In the genomic region with DNA sequence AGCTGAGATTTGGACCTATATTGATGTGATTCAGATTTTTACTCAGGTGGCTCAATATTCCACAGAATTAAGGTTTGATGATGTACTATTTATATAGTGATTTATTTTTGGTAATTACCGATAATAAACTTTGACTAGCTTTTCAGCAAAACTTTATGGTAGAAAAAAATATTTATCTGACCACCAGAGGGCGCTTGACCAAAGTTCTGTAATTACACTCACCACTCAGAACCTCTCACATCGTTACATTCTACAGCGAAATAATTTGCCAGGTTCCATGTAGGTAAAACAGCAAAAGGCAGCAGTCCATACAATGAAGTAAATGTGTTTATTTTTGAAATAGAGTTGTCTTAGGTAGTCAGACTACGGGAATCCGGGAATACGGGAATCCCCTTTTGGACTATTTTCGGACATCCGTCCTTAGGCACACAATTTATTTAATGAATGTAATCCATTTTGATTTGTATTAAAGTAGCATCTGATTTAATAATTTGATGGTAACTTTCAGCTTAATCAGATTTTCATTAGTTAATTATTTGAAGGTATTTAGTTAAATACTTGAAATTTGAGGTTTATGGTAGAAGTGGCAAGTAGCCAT, we compare ENCODE assay signal across 8 cellular contexts.
DNase-seq lines count a peak whose midpoint lies in the region; ATAC-seq, FAIRE-seq and TF ChIP-seq lines count a peak whose summit lies in the region.

No MANE protein-coding gene starts in this region.

- TF ChIP-seq POLR2A in Peyer's patch (IDR thresholded peaks at IDR 0.05) = no peak
- TF ChIP-seq POLR2A in esophagus squamous epithelium (IDR thresholded peaks at IDR 0.05) = no peak

- no peak overlapping the region for H3K56ac ChIP-seq in H9 (ENCODE audit: insufficient read length, low read depth, low read length)

- H3K18ac ChIP-seq in H9 (ENCODE audit: insufficient read length, low read depth, low read length) = no peak overlapping the region

- no peak overlapping the region for H3K27ac Mint-ChIP-seq in H9

- H3K4me3 ChIP-seq in Peyer's patch = no peak overlapping the region
- no peak overlapping the region for H3K4me3 ChIP-seq in esophagus squamous epithelium
- no peak overlapping the region for H3K4me3 ChIP-seq in pancreas

- no peak overlapping the region for H3K9ac ChIP-seq in H9 (ENCODE audit: extremely low read depth, insufficient read length, low read length)

- H2AFZ ChIP-seq in H9 (ENCODE audit: low read length) = no peak overlapping the region

- ATAC-seq in pancreas = peak in 3 of 4 donors; percentile 51 to 55 (median 51)
- no peak for ATAC-seq in esophagus mucosa
- ATAC-seq in GM18868 (IDR thresholded peaks at IDR 0.05; ENCODE audit: unreplicated experiment) = no peak

- no peak overlapping the region for H4K91ac ChIP-seq in H9 (ENCODE audit: insufficient read length, low read depth, low read length)

- H3K27ac ChIP-seq in H9 (ENCODE audit: insufficient read length, low read depth, low read length) (no peak overlapping the region), Peyer's patch (no peak overlapping the region), esophagus squamous epithelium (no peak overlapping the region), pancreas (no peak overlapping the region)

- H3K9me3 ChIP-seq in H9 (ENCODE audit: control insufficient read depth, low read depth, low read length) (no peaks in the 10 kb centered on the region), Peyer's patch (no peaks in the 10 kb centered on the region), esophagus squamous epithelium (no peaks in the 10 kb centered on the region), pancreas (no peaks in the 10 kb centered on the region)

- DNase-seq in NCI-H2081 (lab: John Stamatoyannopoulos, UW) = peak; percentile 10 to 17
- no peak for DNase-seq in NCI-H2081 treated with DMSO at 0.1 percent for 48 hours (lab: John Stamatoyannopoulos, UW)
- DNase-seq in H9 = no peak
- DNase-seq in Peyer's patch = no peak
- no peak for DNase-seq in esophagus squamous epithelium (lab: John Stamatoyannopoulos, UW)
- no peak for DNase-seq in pancreas

- no peak overlapping the region for H3K14ac ChIP-seq in H9 (ENCODE audit: insufficient read depth, low read length)

- H4K8ac ChIP-seq in H9 (replicated peaks; ENCODE audit: insufficient read length, low read depth, low read length) = no peak overlapping the region

- peak; percentile 64 for FAIRE-seq in pancreas (lab: Jason Lieb, UNC)

- H4K20me1 ChIP-seq in H9 (ENCODE audit: control insufficient read depth, insufficient read depth, insufficient read length) = no peaks in the 10 kb centered on the region

- no peak overlapping the region for H2BK15ac ChIP-seq in H9 (ENCODE audit: low read depth, low read length)

- no peak overlapping the region for H2BK120ac ChIP-seq in H9 (ENCODE audit: low read depth, low read length, poor library complexity, severe bottlenecking)

- no peaks in the 10 kb centered on the region for H3K79me2 ChIP-seq in H9 (ENCODE audit: insufficient read depth, low read length)

- peak; percentile 80 for TF ChIP-seq CTCF in H9 (conservative IDR thresholded peaks at IDR 0.05)
- TF ChIP-seq CTCF in Peyer's patch (IDR thresholded peaks at IDR 0.05) = peak; percentile 59 to 80 (median 64)
- TF ChIP-seq CTCF in esophagus squamous epithelium (IDR thresholded peaks at IDR 0.05) = peak; percentile 40 to 73 (median 59)
- TF ChIP-seq CTCF in pancreas (IDR thresholded peaks at IDR 0.05) = peak; percentile 60 to 78 (median 68)

- intact Hi-C loops in esophagus squamous epithelium (cut with DNase I) = no loop called here
- intact Hi-C loops in pancreas (cut with DNase I) = no loop called here

- no peak overlapping the region for H3K4ac ChIP-seq in H9 (ENCODE audit: low read depth, low read length)

- peaks cover 0 to 1% of the 10 kb centered on the region in 2 experiments; a peak in 2 of 5 replicates for H3K9me3 Mint-ChIP-seq in H9

- no peak overlapping the region for H3K4me2 ChIP-seq in H9 (ENCODE audit: insufficient read depth, insufficient read length, low read length)

- H3K4me1 ChIP-seq in H9 (ENCODE audit: insufficient read depth, low read length) (no peaks in the 10 kb centered on the region), Peyer's patch (no peaks in the 10 kb centered on the region), esophagus squamous epithelium (no peaks in the 10 kb centered on the region), pancreas (no peaks in the 10 kb centered on the region)

- H3K36me3 ChIP-seq in Peyer's patch (no peaks in the 10 kb centered on the region), esophagus squamous epithelium (no peaks in the 10 kb centered on the region), pancreas (no peaks in the 10 kb centered on the region)

- no peaks in the 10 kb centered on the region for H3K27me3 Mint-ChIP-seq in H9 (ENCODE audit: low read depth)

- no peak overlapping the region for H2BK20ac ChIP-seq in H9 (ENCODE audit: low read depth, low read length, poor library complexity, severe bottlenecking)

- no peak overlapping the region for H2BK12ac ChIP-seq in H9 (ENCODE audit: insufficient read length, low read depth, low read length)

- no peaks in the 10 kb centered on the region for H3K79me1 ChIP-seq in H9 (ENCODE audit: insufficient read depth, low read depth, low read length, poor library complexity, severe bottlenecking)

- H3K27me3 ChIP-seq in H9 (ENCODE audit: insufficient read depth, low read length) = no peaks in the 10 kb centered on the region
- no peaks in the 10 kb centered on the region for H3K27me3 ChIP-seq in Peyer's patch
- H3K27me3 ChIP-seq in esophagus squamous epithelium = no peaks in the 10 kb centered on the region
- no peaks in the 10 kb centered on the region for H3K27me3 ChIP-seq in pancreas

- no peak overlapping the region for H2BK5ac ChIP-seq in H9 (ENCODE audit: insufficient read length, low read length)

- H2AK5ac ChIP-seq in H9 (ENCODE audit: insufficient read length, low read length) = no peak overlapping the region

- no peaks in the 10 kb centered on the region for H3K36me3 Mint-ChIP-seq in H9 (ENCODE audit: insufficient read depth in 1 of 3, low read depth in 3 of 3)

- H4K5ac ChIP-seq in H9 (ENCODE audit: insufficient read length, low read depth, low read length) = no peak overlapping the region

- WGBS in H9 (ENCODE audit: extremely low coverage, insufficient read length, low lambda C conversion rate) = no CpG with 5 or more reads among the region's 9 CpGs
- 36 to 48% methylated on average over 9 of the region's 9 CpGs for WGBS in esophagus squamous epithelium, 2 donors
- WGBS in pancreas, 2 donors = 50% methylated on average over 9 of the region's 9 CpGs

- H3K23ac ChIP-seq in H9 (ENCODE audit: insufficient read length, low read depth, low read length) = no peak overlapping the region

- no peak overlapping the region for H3T11ph ChIP-seq in H9 (ENCODE audit: low read length)

- no peaks in the 10 kb centered on the region for H3K23me2 ChIP-seq in H9 (ENCODE audit: insufficient read length, low read depth, low read length, poor library complexity, severe bottlenecking)

- peaks cover 0 to 3% of the 10 kb centered on the region in 2 experiments; a peak in 1 of 4 replicates for H3K4me1 Mint-ChIP-seq in H9

- H3K4me3 Mint-ChIP-seq in H9 = no peak overlapping the region

Comparison
In these comparisons a context has a peak if more than half of its experiments do, and no peak if none do; other contexts are left out.
1. DNase-seq: peak in NCI-H2081 (2 of 2); none in NCI-H2081 treated with DMSO at 0.1 percent for 48 hours (single experiment), H9 (single experiment), Peyer's patch (0 of 3), esophagus squamous epithelium (single experiment) and pancreas (0 of 6).
2. ATAC-seq: peak in pancreas (3 of 4); none in esophagus mucosa (single experiment) and GM18868 (single experiment).
3. Peak in every context shown above with its lines, with median percentiles within 50 percentile points of each other: CTCF ChIP-seq.